ENCODE assay signal across 1 cellular context in genomic region chr11:75241906-75242644, GRCh38.
TF ChIP-seq lines count a peak whose summit lies in the region.

No MANE protein-coding gene starts in this region.

TF ChIP-seq in WTC11, 78 proteins besides CTCF, POLR2A, EP300 and RAD21 (continued from another document):
- TF ChIP-seq, protein P1, sequence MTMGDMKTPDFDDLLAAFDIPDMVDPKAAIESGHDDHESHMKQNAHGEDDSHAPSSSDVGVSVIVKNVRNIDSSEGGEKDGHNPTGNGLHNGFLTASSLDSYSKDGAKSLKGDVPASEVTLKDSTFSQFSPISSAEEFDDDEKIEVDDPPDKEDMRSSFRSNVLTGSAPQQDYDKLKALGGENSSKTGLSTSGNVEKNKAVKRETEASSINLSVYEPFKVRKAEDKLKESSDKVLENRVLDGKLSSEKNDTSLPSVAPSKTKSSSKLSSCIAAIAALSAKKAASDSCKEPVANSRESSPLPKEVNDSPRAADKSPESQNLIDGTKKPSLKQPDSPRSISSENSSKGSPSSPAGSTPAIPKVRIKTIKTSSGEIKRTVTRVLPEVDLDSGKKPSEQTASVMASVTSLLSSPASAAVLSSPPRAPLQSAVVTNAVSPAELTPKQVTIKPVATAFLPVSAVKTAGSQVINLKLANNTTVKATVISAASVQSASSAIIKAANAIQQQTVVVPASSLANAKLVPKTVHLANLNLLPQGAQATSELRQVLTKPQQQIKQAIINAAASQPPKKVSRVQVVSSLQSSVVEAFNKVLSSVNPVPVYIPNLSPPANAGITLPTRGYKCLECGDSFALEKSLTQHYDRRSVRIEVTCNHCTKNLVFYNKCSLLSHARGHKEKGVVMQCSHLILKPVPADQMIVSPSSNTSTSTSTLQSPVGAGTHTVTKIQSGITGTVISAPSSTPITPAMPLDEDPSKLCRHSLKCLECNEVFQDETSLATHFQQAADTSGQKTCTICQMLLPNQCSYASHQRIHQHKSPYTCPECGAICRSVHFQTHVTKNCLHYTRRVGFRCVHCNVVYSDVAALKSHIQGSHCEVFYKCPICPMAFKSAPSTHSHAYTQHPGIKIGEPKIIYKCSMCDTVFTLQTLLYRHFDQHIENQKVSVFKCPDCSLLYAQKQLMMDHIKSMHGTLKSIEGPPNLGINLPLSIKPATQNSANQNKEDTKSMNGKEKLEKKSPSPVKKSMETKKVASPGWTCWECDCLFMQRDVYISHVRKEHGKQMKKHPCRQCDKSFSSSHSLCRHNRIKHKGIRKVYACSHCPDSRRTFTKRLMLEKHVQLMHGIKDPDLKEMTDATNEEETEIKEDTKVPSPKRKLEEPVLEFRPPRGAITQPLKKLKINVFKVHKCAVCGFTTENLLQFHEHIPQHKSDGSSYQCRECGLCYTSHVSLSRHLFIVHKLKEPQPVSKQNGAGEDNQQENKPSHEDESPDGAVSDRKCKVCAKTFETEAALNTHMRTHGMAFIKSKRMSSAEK (CRISPR knock-in tag; IDR thresholded peaks at IDR 0.05; ENCODE audit: borderline replicate concordance), result no peak
